In the genomic region with DNA sequence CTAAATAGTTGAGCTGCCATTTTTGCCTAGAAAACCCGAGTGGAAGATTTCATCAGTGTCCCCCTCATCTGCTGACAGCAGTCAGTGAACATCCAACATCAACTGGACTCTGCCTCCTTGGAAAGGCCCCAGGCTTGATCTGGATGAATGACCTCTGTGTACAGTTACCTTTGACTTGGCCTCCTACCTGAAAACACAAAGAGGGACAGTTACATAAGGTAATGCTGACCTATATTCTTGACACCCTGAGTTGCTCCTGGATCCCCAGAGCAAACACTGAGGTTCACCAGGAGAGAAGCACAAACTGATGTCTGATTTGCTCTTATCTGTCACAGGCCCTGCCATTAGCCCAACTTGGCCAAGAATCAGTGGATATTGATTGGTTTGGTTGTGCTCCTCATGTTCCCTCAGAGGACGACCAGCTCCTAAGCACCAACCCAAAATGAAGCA, we compare ENCODE assay signal across 16 cellular contexts.
A peak's percentile ranks its signal among the peaks of the same experiment; 100 is the strongest.
DNase-seq lines count a peak whose midpoint lies in the region; ATAC-seq and TF ChIP-seq lines count a peak whose summit lies in the region.
"Had no signal": no experiment of that assay in that cellular context is flagged by ENCODE, and none has a peak within 500 bp of the region (broad histone marks: within the 10 kb centered on the region; RNA-seq: fewer than 3 reads in every experiment).

No MANE protein-coding gene starts in this region.

- no peaks in the 10 kb centered on the region for H3K79me2 ChIP-seq in hepatocyte

- H3K9me3 ChIP-seq in hepatocyte (ENCODE audit: low read depth) (no peaks in the 10 kb centered on the region), liver (ENCODE audit: control insufficient read depth in 4 of 4, low read length in 3 of 4) (no peaks in the 10 kb centered on the region)

- H3K4me1 Mint-ChIP-seq in natural killer cell treated with Interleukin-12 subunit alpha and Interleukin-12 subunit beta and Interleukin-15 and Interleukin-18, amount 100 ng/mL, for 72 hours (ENCODE audit: low read depth in 2 of 2) = no peaks in the 10 kb centered on the region

- DNase-seq in hepatocyte (ENCODE audit: low spot score) (peak; percentile 13), mucosa of gallbladder (ENCODE audit: low spot score) (peak; percentile 12)
- no peak for DNase-seq in natural killer cell treated with Interleukin-12 subunit alpha and Interleukin-12 subunit beta and Interleukin-15 and Interleukin-18, amount 100 ng/mL, for 72 hours (ENCODE audit: low spot score)
- DNase-seq: C1 segment of cervical spinal cord; Calu3; CD4-positive, alpha-beta memory T cell; COR-L47; DMS53; DMS79 treated with DMSO at 0.1 percent for 48 hours; GF-D8; H9 had no signal

- peaks cover 15% of the 10 kb centered on the region for H3K4me1 ChIP-seq in hepatocyte (ENCODE audit: insufficient read depth)
- H3K4me1 ChIP-seq in liver (ENCODE audit: control insufficient read depth in 4 of 4, insufficient read depth in 4 of 4, low read length in 3 of 4) = peaks cover 14 to 53% (median 33%) of the 10 kb centered on the region in 4 donors

- WGBS in hepatocyte (ENCODE audit: low lambda C conversion rate, missing lambda C conversion rate) = 89% methylated on average over 2 of the region's 2 CpGs
- WGBS in liver = 34% methylated on average over 2 of the region's 2 CpGs

- no peaks in the 10 kb centered on the region for H3K36me3 Mint-ChIP-seq in natural killer cell treated with Interleukin-12 subunit alpha and Interleukin-12 subunit beta and Interleukin-15 and Interleukin-18, amount 100 ng/mL, for 72 hours
- H3K36me3 Mint-ChIP-seq: CD4-positive, alpha-beta memory T cell had no signal

- H3K4me3 Mint-ChIP-seq in natural killer cell treated with Interleukin-12 subunit alpha and Interleukin-12 subunit beta and Interleukin-15 and Interleukin-18, amount 100 ng/mL, for 72 hours = no peak overlapping the region
- H3K4me3 Mint-ChIP-seq: CD4-positive, alpha-beta memory T cell; GM23338; H9 had no signal

- no peaks in the 10 kb centered on the region for H3K9me2 ChIP-seq in hepatocyte (replicated peaks; ENCODE audit: insufficient read depth)

- no peaks in the 10 kb centered on the region for H4K20me1 ChIP-seq in hepatocyte (ENCODE audit: insufficient read depth, poor library complexity, severe bottlenecking)

- H3K27ac Mint-ChIP-seq in natural killer cell treated with Interleukin-12 subunit alpha and Interleukin-12 subunit beta and Interleukin-15 and Interleukin-18, amount 100 ng/mL, for 72 hours = no peak overlapping the region
- H3K27ac Mint-ChIP-seq: CD4-positive, alpha-beta memory T cell; GM23338; H9 had no signal

- no peak for ATAC-seq in GM19351 (IDR thresholded peaks at IDR 0.05; ENCODE audit: unreplicated experiment)
- ATAC-seq in GM21786 (IDR thresholded peaks at IDR 0.05; ENCODE audit: unreplicated experiment) = no peak
- no peak for ATAC-seq in natural killer cell treated with Interleukin-12 subunit alpha and Interleukin-12 subunit beta and Interleukin-15 and Interleukin-18, amount 100 ng/mL, for 72 hours
- ATAC-seq: GM23338, HCT116 had no signal

- H3K27me3 ChIP-seq in hepatocyte (no peaks in the 10 kb centered on the region), liver (ENCODE audit: control insufficient read depth in 4 of 4, insufficient read depth in 4 of 4, low read length in 3 of 4) (no peaks in the 10 kb centered on the region)

- H3K27me3 Mint-ChIP-seq in natural killer cell treated with Interleukin-12 subunit alpha and Interleukin-12 subunit beta and Interleukin-15 and Interleukin-18, amount 100 ng/mL, for 72 hours = peaks cover 18 to 29% of the 10 kb centered on the region in 2 donors

- H3K4me3 ChIP-seq in hepatocyte = no peak overlapping the region
- H3K4me3 ChIP-seq in liver (ENCODE audit: low read depth in 1 of 3, low read length in 3 of 3) = no peak overlapping the region
- H3K4me3 ChIP-seq: GM23338 had no signal

- H3K27ac ChIP-seq in hepatocyte = no peak overlapping the region
- H3K27ac ChIP-seq in liver (ENCODE audit: low read depth in 1 of 2, low read length in 2 of 2) = peak overlapping the region; percentile 76 to 93

- TF ChIP-seq CTCF in hepatocyte (IDR thresholded peaks at IDR 0.05; ENCODE audit: poor library complexity) = no peak
- no peak for TF ChIP-seq CTCF in liver (IDR thresholded peaks at IDR 0.05; ENCODE audit: low read depth, low read length, missing input control)

- H2AFZ ChIP-seq in hepatocyte = no peak overlapping the region
- H2AFZ ChIP-seq: GM23338 had no signal

- TF ChIP-seq RAD21 in liver (IDR thresholded peaks at IDR 0.05) = peak; percentile 70 to 75

- no peaks in the 10 kb centered on the region for H3K9me3 Mint-ChIP-seq in natural killer cell treated with Interleukin-12 subunit alpha and Interleukin-12 subunit beta and Interleukin-15 and Interleukin-18, amount 100 ng/mL, for 72 hours
- H3K9me3 Mint-ChIP-seq: GM23338, H9 had no signal

- H3K36me3 ChIP-seq in hepatocyte (replicated peaks; ENCODE audit: insufficient read depth, low read depth) (no peaks in the 10 kb centered on the region), liver (ENCODE audit: control insufficient read depth in 4 of 4, insufficient read depth in 3 of 4, low read depth in 1 of 4, low read length in 3 of 4) (no peaks in the 10 kb centered on the region)

- no peak overlapping the region for H3K9ac ChIP-seq in liver (ENCODE audit: low read depth in 1 of 2, low read length in 2 of 2)

- H3K4me2 ChIP-seq in hepatocyte = no peak overlapping the region
- H3K4me2 ChIP-seq: GM23338 had no signal

TF ChIP-seq in liver, 16 proteins besides CTCF, POLR2A, EP300 and RAD21:
- TF ChIP-seq GABPA (IDR thresholded peaks at IDR 0.05 in 1 of 2, conservative IDR thresholded peaks at IDR 0.05 in 1 of 2) = peak in 1 of 2 donors; percentile 64
- TF ChIP-seq SP1 (IDR thresholded peaks at IDR 0.05) = peak; percentile 100
- TF ChIP-seq NR2F2 (IDR thresholded peaks at IDR 0.05) = peak; percentile 80
- TF ChIP-seq HNF4A (conservative IDR thresholded peaks at IDR 0.05) = peak; percentile 98 to 99
- TF ChIP-seq EGR1 (IDR thresholded peaks at IDR 0.05; ENCODE audit: low read depth in 2 of 2) = peak in 1 of 2 donors; percentile 84
- TF ChIP-seq, protein P1, sequence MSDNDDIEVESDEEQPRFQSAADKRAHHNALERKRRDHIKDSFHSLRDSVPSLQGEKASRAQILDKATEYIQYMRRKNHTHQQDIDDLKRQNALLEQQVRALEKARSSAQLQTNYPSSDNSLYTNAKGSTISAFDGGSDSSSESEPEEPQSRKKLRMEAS (IDR thresholded peaks at IDR 0.05) = peak; percentile 97
- TF ChIP-seq FOXA2 (IDR thresholded peaks at IDR 0.05) = peak; percentile 94
- peak; percentile 100 for TF ChIP-seq RXRA (IDR thresholded peaks at IDR 0.05)
- TF ChIP-seq, protein P2, sequence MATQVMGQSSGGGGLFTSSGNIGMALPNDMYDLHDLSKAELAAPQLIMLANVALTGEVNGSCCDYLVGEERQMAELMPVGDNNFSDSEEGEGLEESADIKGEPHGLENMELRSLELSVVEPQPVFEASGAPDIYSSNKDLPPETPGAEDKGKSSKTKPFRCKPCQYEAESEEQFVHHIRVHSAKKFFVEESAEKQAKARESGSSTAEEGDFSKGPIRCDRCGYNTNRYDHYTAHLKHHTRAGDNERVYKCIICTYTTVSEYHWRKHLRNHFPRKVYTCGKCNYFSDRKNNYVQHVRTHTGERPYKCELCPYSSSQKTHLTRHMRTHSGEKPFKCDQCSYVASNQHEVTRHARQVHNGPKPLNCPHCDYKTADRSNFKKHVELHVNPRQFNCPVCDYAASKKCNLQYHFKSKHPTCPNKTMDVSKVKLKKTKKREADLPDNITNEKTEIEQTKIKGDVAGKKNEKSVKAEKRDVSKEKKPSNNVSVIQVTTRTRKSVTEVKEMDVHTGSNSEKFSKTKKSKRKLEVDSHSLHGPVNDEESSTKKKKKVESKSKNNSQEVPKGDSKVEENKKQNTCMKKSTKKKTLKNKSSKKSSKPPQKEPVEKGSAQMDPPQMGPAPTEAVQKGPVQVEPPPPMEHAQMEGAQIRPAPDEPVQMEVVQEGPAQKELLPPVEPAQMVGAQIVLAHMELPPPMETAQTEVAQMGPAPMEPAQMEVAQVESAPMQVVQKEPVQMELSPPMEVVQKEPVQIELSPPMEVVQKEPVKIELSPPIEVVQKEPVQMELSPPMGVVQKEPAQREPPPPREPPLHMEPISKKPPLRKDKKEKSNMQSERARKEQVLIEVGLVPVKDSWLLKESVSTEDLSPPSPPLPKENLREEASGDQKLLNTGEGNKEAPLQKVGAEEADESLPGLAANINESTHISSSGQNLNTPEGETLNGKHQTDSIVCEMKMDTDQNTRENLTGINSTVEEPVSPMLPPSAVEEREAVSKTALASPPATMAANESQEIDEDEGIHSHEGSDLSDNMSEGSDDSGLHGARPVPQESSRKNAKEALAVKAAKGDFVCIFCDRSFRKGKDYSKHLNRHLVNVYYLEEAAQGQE (IDR thresholded peaks at IDR 0.05) = peak; percentile 76
- peak; percentile 60 for TF ChIP-seq TAF1 (conservative IDR thresholded peaks at IDR 0.05)
- peak; percentile 94 for TF ChIP-seq FOXA1 (IDR thresholded peaks at IDR 0.05)
- peak; percentile 97 for TF ChIP-seq YY1 (IDR thresholded peaks at IDR 0.05)
- peak; percentile 96 for TF ChIP-seq HNF4G (IDR thresholded peaks at IDR 0.05)
- TF ChIP-seq, protein P3, sequence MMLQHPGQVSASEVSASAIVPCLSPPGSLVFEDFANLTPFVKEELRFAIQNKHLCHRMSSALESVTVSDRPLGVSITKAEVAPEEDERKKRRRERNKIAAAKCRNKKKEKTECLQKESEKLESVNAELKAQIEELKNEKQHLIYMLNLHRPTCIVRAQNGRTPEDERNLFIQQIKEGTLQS (IDR thresholded peaks at IDR 0.05) = peak; percentile 89
- TF ChIP-seq, protein P4, sequence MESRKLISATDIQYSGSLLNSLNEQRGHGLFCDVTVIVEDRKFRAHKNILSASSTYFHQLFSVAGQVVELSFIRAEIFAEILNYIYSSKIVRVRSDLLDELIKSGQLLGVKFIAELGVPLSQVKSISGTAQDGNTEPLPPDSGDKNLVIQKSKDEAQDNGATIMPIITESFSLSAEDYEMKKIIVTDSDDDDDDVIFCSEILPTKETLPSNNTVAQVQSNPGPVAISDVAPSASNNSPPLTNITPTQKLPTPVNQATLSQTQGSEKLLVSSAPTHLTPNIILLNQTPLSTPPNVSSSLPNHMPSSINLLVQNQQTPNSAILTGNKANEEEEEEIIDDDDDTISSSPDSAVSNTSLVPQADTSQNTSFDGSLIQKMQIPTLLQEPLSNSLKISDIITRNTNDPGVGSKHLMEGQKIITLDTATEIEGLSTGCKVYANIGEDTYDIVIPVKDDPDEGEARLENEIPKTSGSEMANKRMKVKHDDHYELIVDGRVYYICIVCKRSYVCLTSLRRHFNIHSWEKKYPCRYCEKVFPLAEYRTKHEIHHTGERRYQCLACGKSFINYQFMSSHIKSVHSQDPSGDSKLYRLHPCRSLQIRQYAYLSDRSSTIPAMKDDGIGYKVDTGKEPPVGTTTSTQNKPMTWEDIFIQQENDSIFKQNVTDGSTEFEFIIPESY (IDR thresholded peaks at IDR 0.05) = peak; percentile 96
- TF ChIP-seq JUND (IDR thresholded peaks at IDR 0.05) = peak; percentile 92 to 95
